ENCODE assay signal across 8 cellular contexts in genomic region chr19:55642153-55643002, GRCh38. TPM values are rescaled to one million over a fixed set of nuclear protein-coding genes. Genes with fewer than 3 reads are reported as not detected.
DNase-seq lines count a peak whose midpoint lies in the region; ATAC-seq, FAIRE-seq and TF ChIP-seq lines count a peak whose summit lies in the region.

No MANE protein-coding gene starts in this region.

- intact Hi-C loops in pancreas (cut with DNase I), result no loop called here

- WGBS in pancreas, 2 donors, result 1% methylated on average over 36 to 65 of the region's 65 CpGs

- TF ChIP-seq CTCF in fibroblast of mammary gland (conservative IDR thresholded peaks at IDR 0.05; ENCODE audit: control insufficient read depth, insufficient read depth, low read depth, low read length), result no peak
- no peak for TF ChIP-seq CTCF in pancreas (IDR thresholded peaks at IDR 0.05)

- ATAC-seq in HG02642 (IDR thresholded peaks at IDR 0.05; ENCODE audit: poor library complexity, unreplicated experiment) (peak; percentile 5), pancreas (peak; percentile 1 to 6 (median 4)), HG02884 (IDR thresholded peaks at IDR 0.05; ENCODE audit: unreplicated experiment) (no peak), HG02588 (IDR thresholded peaks at IDR 0.05; ENCODE audit: unreplicated experiment) (no peak)

- FAIRE-seq in pancreas (lab: Jason Lieb, UNC), result no peak

- DNase-seq in COLO668 (lab: John Stamatoyannopoulos, UW; ENCODE audit: unreplicated experiment) (peak; percentile 59), fibroblast of mammary gland (ENCODE audit: low read depth) (no peak), pancreas (peak in 3 of 6 donors; percentile 32 to 82 (median 59)), ecto neural progenitor cell (ENCODE audit: low spot score) (no peak)
- peak; percentile 51 to 57 for DNase-seq in activated CD4-positive, alpha-beta T cell treated with anti-CD3 and anti-CD28 coated beads, Interleukin-2, amount 50 U/mL, for 48 hours

- H3K36me3 ChIP-seq in pancreas, result no peaks in the 10 kb centered on the region

- H3K4me1 ChIP-seq in pancreas, result peaks cover 7 to 17% (median 10%) of the 10 kb centered on the region in 3 donors

- peak overlapping the region; percentile 31 to 89 (median 54) for H3K27ac ChIP-seq in pancreas

- no peaks in the 10 kb centered on the region for H3K27me3 ChIP-seq in pancreas

- peak overlapping the region; percentile 77 for H3K4me3 ChIP-seq in fibroblast of mammary gland (ENCODE audit: control insufficient read depth, low read depth, low read length)
- H3K4me3 ChIP-seq in pancreas, result peak overlapping the region; percentile 33 to 86 (median 68)

- H3K9me3 ChIP-seq in pancreas, result no peaks in the 10 kb centered on the region

RNA-seq across cellular contexts. Expression of gene ZNF581, which starts 1.1 kb away (rescaled TPM):
- 10 to 100 TPM; 12.9 to 23.2 (median 16.9) TPM for total RNA-seq in pancreas
- 10 to 100 TPM; 13.8 to 16.6 TPM for polyA plus RNA-seq in pancreas

RNA-seq across cellular contexts. Expression of gene ZNF580, which starts 1.6 kb away (rescaled TPM):
- 10 to 100 TPM; 12.7 to 24.3 (median 17.6) TPM for total RNA-seq in pancreas
- polyA plus RNA-seq in pancreas, result 10 to 100 TPM; 35.0 to 40.5 TPM

RNA-seq across cellular contexts. Expression of gene CCDC106, which starts 5.6 kb away (rescaled TPM):
- 1 to 10 TPM; 3.2 to 6.2 (median 5.0) TPM for total RNA-seq in pancreas
- polyA plus RNA-seq in pancreas, result 10 to 100 TPM; 20.7 to 22.8 TPM

RNA-seq across cellular contexts. Expression of gene U2AF2, which starts 12.5 kb away (rescaled TPM):
- total RNA-seq in pancreas, result 10 to 100 TPM; 38.4 to 97.0 (median 58.8) TPM
- polyA plus RNA-seq in pancreas, result 100 to 1,000 TPM in 1 of 2 donors, 10 to 100 TPM in 1; 74.8 to 113 TPM

RNA-seq across cellular contexts. Expression of gene ZNF784, which starts 18.0 kb away (rescaled TPM):
- total RNA-seq in pancreas, result 1 to 10 TPM; 3.7 to 5.8 (median 4.6) TPM
- polyA plus RNA-seq in pancreas, result 10 to 100 TPM; 10.3 to 12.9 TPM

Comparison
In these comparisons a context has a peak if more than half of its experiments do, and no peak if none do; other contexts are left out.
1. DNase-seq: peak in COLO668 (single experiment) and activated CD4-positive, alpha-beta T cell treated with anti-CD3 and anti-CD28 coated beads, Interleukin-2, amount 50 U/mL, for 48 hours (2 of 2); none in fibroblast of mammary gland (single experiment) and ecto neural progenitor cell (single experiment).
2. ATAC-seq: peak in HG02642 (single experiment) and pancreas (4 of 4); none in HG02884 (single experiment) and HG02588 (single experiment).